Comparison of ENCODE assay signal across 8 cellular contexts in genomic region chr12:31590730-31591307, GRCh38. TPM values are rescaled to one million over a fixed set of nuclear protein-coding genes. Genes with fewer than 3 reads are reported as not detected.
DNase-seq lines count a peak whose midpoint lies in the region; ATAC-seq and TF ChIP-seq lines count a peak whose summit lies in the region.

DENND5B (minus strand) TSS chr12:31591136; CDS start chr12:31590832, 304 bp downstream.

- H3K27me3 ChIP-seq in esophagus muscularis mucosa, result no peaks in the 10 kb centered on the region
- peaks cover 27% of the 10 kb centered on the region for H3K27me3 ChIP-seq in mononuclear cell (ENCODE audit: insufficient read depth, low read length)

- peak in 1 of 3 experiments; percentile 7 for TF ChIP-seq CTCF in esophagus muscularis mucosa (IDR thresholded peaks at IDR 0.05)

- intact Hi-C loops in esophagus muscularis mucosa (cut with DNase I), result no loop called here

- peak within 1 kb of the TSS; percentile 69 for H3K4me3 Mint-ChIP-seq in activated CD8-positive, alpha-beta T cell treated with anti-CD3 and anti-CD28 coated beads, Interleukin-2, amount 10 ng/mL, durations not matched to agents 7 days and 5 days

- no peaks in the 10 kb centered on the region for H3K36me3 Mint-ChIP-seq in activated CD8-positive, alpha-beta T cell treated with anti-CD3 and anti-CD28 coated beads, Interleukin-2, amount 10 ng/mL, durations not matched to agents 7 days and 5 days (ENCODE audit: low read depth)

- H3K4me3 ChIP-seq in esophagus muscularis mucosa (peak within 1 kb of the TSS; percentile 93 to 97 (median 96)), mononuclear cell (ENCODE audit: low read length) (peak within 1 kb of the TSS; percentile 50)

- DNase-seq in ACHN (peak; percentile 87), NCI-H146 treated with DMSO at 0.1 percent for 48 hours (lab: John Stamatoyannopoulos, UW; ENCODE audit: unreplicated experiment) (peak; percentile 37), esophagus muscularis mucosa (ENCODE audit: extremely low spot score) (no peak)
- DNase-seq in activated CD8-positive, alpha-beta T cell treated with anti-CD3 and anti-CD28 coated beads, Interleukin-2, amount 10 ng/mL, durations not matched to agents 7 days and 5 days, result peak; percentile 26

- H3K27me3 Mint-ChIP-seq in activated CD8-positive, alpha-beta T cell treated with anti-CD3 and anti-CD28 coated beads, Interleukin-2, amount 10 ng/mL, durations not matched to agents 7 days and 5 days (ENCODE audit: low read depth), result peaks cover 47% of the 10 kb centered on the region

- in situ Hi-C loops in ACHN (cut with HindIII; ENCODE audit: low pct_ligation_motif_present, low pct_unique_long_range_greater_than_20kb, low sequenced_read_pairs), result no loop called here

- H3K27ac Mint-ChIP-seq in activated CD8-positive, alpha-beta T cell treated with anti-CD3 and anti-CD28 coated beads, Interleukin-2, amount 10 ng/mL, durations not matched to agents 7 days and 5 days, result no peak within 1 kb of the TSS

- no peaks in the 10 kb centered on the region for H3K36me3 ChIP-seq in esophagus muscularis mucosa

- no peak for TF ChIP-seq POLR2A in esophagus muscularis mucosa (IDR thresholded peaks at IDR 0.05; ENCODE audit: low read depth)

- no peaks in the 10 kb centered on the region for H3K9me3 Mint-ChIP-seq in activated CD8-positive, alpha-beta T cell treated with anti-CD3 and anti-CD28 coated beads, Interleukin-2, amount 10 ng/mL, durations not matched to agents 7 days and 5 days (ENCODE audit: insufficient read depth)

- H3K9me3 ChIP-seq in esophagus muscularis mucosa (no peaks in the 10 kb centered on the region), mononuclear cell (ENCODE audit: low read depth, low read length) (no peaks in the 10 kb centered on the region)

- H3K4me1 Mint-ChIP-seq in activated CD8-positive, alpha-beta T cell treated with anti-CD3 and anti-CD28 coated beads, Interleukin-2, amount 10 ng/mL, durations not matched to agents 7 days and 5 days (ENCODE audit: low read depth), result peaks cover 10% of the 10 kb centered on the region

- CTCF ChIA-PET in activated CD8-positive, alpha-beta T cell treated with anti-CD3 and anti-CD28 coated beads, Interleukin-2, amount 10 ng/mL, durations not matched to agents 7 days and 5 days (lab: Charles Lee), result no interaction called here

- H3K27ac ChIP-seq in esophagus muscularis mucosa (replicated peaks in 1 of 4), result peak within 1 kb of the TSS; percentile 95 to 98 (median 96)
- H3K27ac ChIP-seq in temporal lobe (ENCODE audit: low read depth, low read length), result peak within 1 kb of the TSS; percentile 89

- H3K4me1 ChIP-seq in esophagus muscularis mucosa (peaks cover 10 to 30% (median 26%) of the 10 kb centered on the region in 4 donors), mononuclear cell (ENCODE audit: insufficient read depth, low read length) (peaks cover 18% of the 10 kb centered on the region)

- 0% methylated on average over 7 of the region's 99 CpGs for WGBS in esophagus muscularis mucosa

- POLR2A ChIA-PET in activated CD8-positive, alpha-beta T cell treated with anti-CD3 and anti-CD28 coated beads, Interleukin-2, amount 10 ng/mL, durations not matched to agents 7 days and 5 days (lab: Charles Lee), result no interaction called here

- ATAC-seq in GM18502 (IDR thresholded peaks at IDR 0.05; ENCODE audit: poor library complexity, unreplicated experiment) (peak; percentile 52), HG02840 (IDR thresholded peaks at IDR 0.05; ENCODE audit: low FRiP score, unreplicated experiment) (peak; percentile 43)
- ATAC-seq in activated CD8-positive, alpha-beta T cell treated with anti-CD3 and anti-CD28 coated beads, Interleukin-2, amount 10 ng/mL, durations not matched to agents 7 days and 5 days, result peak; percentile 61

- no peak for TF ChIP-seq EP300 in esophagus muscularis mucosa (IDR thresholded peaks at IDR 0.05)

RNA-seq across cellular contexts. Expression of gene DENND5B, which starts in this region (rescaled TPM):
- total RNA-seq in activated CD8-positive, alpha-beta T cell treated with anti-CD3 and anti-CD28 coated beads, Interleukin-2, amount 10 ng/mL, durations not matched to agents 7 days and 5 days, result under 1 TPM; 0.08 to 0.16 TPM
- total RNA-seq in esophagus muscularis mucosa (10 to 100 TPM; 15.7 to 19.1 (median 18.5) TPM), mononuclear cell (4.0 TPM), temporal lobe (41.6 TPM)

Comparison
In these comparisons a context has a peak if more than half of its experiments do, and no peak if none do; other contexts are left out.
1. Peak in DNase-seq and ATAC-seq in activated CD8-positive, alpha-beta T cell treated with anti-CD3 and anti-CD28 coated beads, Interleukin-2, amount 10 ng/mL, durations not matched to agents 7 days and 5 days; RNA of the gene not detected or under 1 TPM.